1 cellular context compared by ENCODE assay signal in the genomic region with DNA sequence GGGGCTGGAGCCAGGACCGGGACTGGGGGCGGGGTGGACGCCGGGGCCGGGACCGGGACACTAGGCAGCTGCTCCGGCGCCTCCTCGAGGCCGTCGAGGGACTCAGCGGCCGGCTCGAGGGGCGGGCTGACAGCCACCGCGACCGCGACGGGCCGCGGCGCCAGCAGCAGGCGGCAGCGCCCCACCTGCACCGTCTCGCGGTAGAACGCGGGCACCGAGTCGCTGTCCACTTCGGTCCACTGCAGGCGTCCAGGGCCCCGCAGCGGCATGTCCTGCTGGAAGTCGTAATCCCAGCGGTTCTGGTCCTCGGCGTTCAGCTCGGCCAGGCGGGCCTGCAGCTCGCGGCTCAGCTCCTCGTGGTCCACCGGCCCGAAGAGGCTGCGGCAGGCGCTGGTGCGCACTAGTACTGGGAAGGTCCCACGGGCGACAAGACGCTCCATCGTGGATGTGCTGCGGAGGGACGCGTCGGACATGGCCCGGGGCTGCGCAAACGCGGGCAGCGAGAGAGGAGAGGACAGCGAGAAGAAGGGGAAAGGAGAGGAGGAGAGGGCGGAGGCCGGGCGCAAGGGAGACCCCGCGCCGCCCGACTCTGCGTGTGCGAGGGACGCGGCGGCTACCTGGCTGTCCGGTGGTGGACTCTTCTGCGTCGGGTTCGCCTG.
TF ChIP-seq lines count a peak whose summit lies in the region.

No MANE protein-coding gene starts in this region.

TF ChIP-seq in HEK293, 187 proteins besides CTCF, POLR2A, EP300 and RAD21 (continued from another document and continues in another):
- TF ChIP-seq, protein P1, sequence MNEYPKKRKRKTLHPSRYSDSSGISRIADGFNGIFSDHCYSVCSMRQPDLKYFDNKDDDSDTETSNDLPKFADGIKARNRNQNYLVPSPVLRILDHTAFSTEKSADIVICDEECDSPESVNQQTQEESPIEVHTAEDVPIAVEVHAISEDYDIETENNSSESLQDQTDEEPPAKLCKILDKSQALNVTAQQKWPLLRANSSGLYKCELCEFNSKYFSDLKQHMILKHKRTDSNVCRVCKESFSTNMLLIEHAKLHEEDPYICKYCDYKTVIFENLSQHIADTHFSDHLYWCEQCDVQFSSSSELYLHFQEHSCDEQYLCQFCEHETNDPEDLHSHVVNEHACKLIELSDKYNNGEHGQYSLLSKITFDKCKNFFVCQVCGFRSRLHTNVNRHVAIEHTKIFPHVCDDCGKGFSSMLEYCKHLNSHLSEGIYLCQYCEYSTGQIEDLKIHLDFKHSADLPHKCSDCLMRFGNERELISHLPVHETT (tag by site-specific recombination; IDR thresholded peaks at IDR 0.05) = no peak
- TF ChIP-seq ZNF214 (tag by site-specific recombination; IDR thresholded peaks at IDR 0.05; ENCODE audit: borderline replicate concordance) (no peak), ZNF513 (tag by site-specific recombination; IDR thresholded peaks at IDR 0.05) (no peak), REPIN1 (tag by site-specific recombination; IDR thresholded peaks at IDR 0.05; ENCODE audit: low read depth) (no peak), ZNF37A (tag by site-specific recombination; IDR thresholded peaks at IDR 0.05) (no peak), TCF7L2 (IDR thresholded peaks at IDR 0.05; ENCODE audit: borderline replicate concordance, low read depth, low read length) (no peak), BCL6B (tag by site-specific recombination; IDR thresholded peaks at IDR 0.05) (no peak), MZF1 (tag by site-specific recombination; IDR thresholded peaks at IDR 0.05; ENCODE audit: borderline replicate concordance) (no peak), ZNF830 (tag by site-specific recombination; IDR thresholded peaks at IDR 0.05; ENCODE audit: low read depth) (no peak), SP2 (tag by site-specific recombination; IDR thresholded peaks at IDR 0.05) (no peak), ZNF184 (tag by site-specific recombination; IDR thresholded peaks at IDR 0.05) (no peak), ZNF837 (tag by site-specific recombination; IDR thresholded peaks at IDR 0.05) (0 out of 2 replicates have a peak, but pooled peaks have one; percentile 31), ZNF19 (tag by site-specific recombination; IDR thresholded peaks at IDR 0.05; ENCODE audit: low read depth) (no peak), SP7 (tag by site-specific recombination; IDR thresholded peaks at IDR 0.05) (no peak; the same call in 1 of the 2 replicates), ZNF114 (tag by site-specific recombination; IDR thresholded peaks at IDR 0.05) (no peak), ZNF521 (tag by site-specific recombination; IDR thresholded peaks at IDR 0.05) (no peak), ZNF266 (tag by site-specific recombination; IDR thresholded peaks at IDR 0.05; ENCODE audit: low read depth) (no peak), ZNF157 (tag by site-specific recombination; IDR thresholded peaks at IDR 0.05) (no peak), ZNF626 (tag by site-specific recombination; IDR thresholded peaks at IDR 0.05) (no peak), HOXD13 (CRISPR knock-in tag; IDR thresholded peaks at IDR 0.05; ENCODE audit: borderline replicate concordance) (no peak), PATZ1 (tag by site-specific recombination; IDR thresholded peaks at IDR 0.05) (no peak), ZBTB26 (tag by site-specific recombination; optimal IDR thresholded peaks at IDR 0.05) (peak; percentile 72), KLF10 (tag by site-specific recombination; IDR thresholded peaks at IDR 0.05) (no peak), ZNF600 (tag by site-specific recombination; IDR thresholded peaks at IDR 0.05) (peak; percentile 58), ZSCAN4 (tag by site-specific recombination; IDR thresholded peaks at IDR 0.05) (no peak), ZNF221 (tag by site-specific recombination; IDR thresholded peaks at IDR 0.05; ENCODE audit: borderline replicate concordance) (no peak), ZXDB (tag by site-specific recombination; IDR thresholded peaks at IDR 0.05) (peak; percentile 83), ZNF140 (tag by site-specific recombination; IDR thresholded peaks at IDR 0.05) (no peak), ZNF555 (tag by site-specific recombination; conservative IDR thresholded peaks at IDR 0.05) (no peak), ZFP3 (tag by site-specific recombination; IDR thresholded peaks at IDR 0.05; ENCODE audit: low read depth) (no peak), OSR2 (tag by site-specific recombination; IDR thresholded peaks at IDR 0.05) (no peak), ZNF549 (tag by site-specific recombination; IDR thresholded peaks at IDR 0.05) (no peak), ZNF707 (tag by site-specific recombination; IDR thresholded peaks at IDR 0.05) (no peak), ZNF138 (tag by site-specific recombination; IDR thresholded peaks at IDR 0.05; ENCODE audit: borderline replicate concordance) (no peak), ZNF548 (tag by site-specific recombination; IDR thresholded peaks at IDR 0.05) (no peak), ZNF169 (tag by site-specific recombination; IDR thresholded peaks at IDR 0.05) (no peak)
- TF ChIP-seq, protein P2, sequence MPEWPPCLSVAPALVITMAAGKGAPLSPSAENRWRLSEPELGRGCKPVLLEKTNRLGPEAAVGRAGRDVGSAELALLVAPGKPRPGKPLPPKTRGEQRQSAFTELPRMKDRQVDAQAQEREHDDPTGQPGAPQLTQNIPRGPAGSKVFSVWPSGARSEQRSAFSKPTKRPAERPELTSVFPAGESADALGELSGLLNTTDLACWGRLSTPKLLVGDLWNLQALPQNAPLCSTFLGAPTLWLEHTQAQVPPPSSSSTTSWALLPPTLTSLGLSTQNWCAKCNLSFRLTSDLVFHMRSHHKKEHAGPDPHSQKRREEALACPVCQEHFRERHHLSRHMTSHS (tag by site-specific recombination; IDR thresholded peaks at IDR 0.05) = no peak
- TF ChIP-seq, protein P3, sequence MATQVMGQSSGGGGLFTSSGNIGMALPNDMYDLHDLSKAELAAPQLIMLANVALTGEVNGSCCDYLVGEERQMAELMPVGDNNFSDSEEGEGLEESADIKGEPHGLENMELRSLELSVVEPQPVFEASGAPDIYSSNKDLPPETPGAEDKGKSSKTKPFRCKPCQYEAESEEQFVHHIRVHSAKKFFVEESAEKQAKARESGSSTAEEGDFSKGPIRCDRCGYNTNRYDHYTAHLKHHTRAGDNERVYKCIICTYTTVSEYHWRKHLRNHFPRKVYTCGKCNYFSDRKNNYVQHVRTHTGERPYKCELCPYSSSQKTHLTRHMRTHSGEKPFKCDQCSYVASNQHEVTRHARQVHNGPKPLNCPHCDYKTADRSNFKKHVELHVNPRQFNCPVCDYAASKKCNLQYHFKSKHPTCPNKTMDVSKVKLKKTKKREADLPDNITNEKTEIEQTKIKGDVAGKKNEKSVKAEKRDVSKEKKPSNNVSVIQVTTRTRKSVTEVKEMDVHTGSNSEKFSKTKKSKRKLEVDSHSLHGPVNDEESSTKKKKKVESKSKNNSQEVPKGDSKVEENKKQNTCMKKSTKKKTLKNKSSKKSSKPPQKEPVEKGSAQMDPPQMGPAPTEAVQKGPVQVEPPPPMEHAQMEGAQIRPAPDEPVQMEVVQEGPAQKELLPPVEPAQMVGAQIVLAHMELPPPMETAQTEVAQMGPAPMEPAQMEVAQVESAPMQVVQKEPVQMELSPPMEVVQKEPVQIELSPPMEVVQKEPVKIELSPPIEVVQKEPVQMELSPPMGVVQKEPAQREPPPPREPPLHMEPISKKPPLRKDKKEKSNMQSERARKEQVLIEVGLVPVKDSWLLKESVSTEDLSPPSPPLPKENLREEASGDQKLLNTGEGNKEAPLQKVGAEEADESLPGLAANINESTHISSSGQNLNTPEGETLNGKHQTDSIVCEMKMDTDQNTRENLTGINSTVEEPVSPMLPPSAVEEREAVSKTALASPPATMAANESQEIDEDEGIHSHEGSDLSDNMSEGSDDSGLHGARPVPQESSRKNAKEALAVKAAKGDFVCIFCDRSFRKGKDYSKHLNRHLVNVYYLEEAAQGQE (tag by site-specific recombination; IDR thresholded peaks at IDR 0.05) = peak; percentile 60; the same call in 1 of the 2 replicates
- TF ChIP-seq, protein P4, sequence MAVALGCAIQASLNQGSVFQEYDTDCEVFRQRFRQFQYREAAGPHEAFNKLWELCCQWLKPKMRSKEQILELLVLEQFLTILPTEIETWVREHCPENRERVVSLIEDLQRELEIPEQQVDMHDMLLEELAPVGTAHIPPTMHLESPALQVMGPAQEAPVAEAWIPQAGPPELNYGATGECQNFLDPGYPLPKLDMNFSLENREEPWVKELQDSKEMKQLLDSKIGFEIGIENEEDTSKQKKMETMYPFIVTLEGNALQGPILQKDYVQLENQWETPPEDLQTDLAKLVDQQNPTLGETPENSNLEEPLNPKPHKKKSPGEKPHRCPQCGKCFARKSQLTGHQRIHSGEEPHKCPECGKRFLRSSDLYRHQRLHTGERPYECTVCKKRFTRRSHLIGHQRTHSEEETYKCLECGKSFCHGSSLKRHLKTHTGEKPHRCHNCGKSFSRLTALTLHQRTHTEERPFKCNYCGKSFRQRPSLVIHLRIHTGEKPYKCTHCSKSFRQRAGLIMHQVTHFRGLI (tag by site-specific recombination; IDR thresholded peaks at IDR 0.05) = no peak
- TF ChIP-seq, protein P5, sequence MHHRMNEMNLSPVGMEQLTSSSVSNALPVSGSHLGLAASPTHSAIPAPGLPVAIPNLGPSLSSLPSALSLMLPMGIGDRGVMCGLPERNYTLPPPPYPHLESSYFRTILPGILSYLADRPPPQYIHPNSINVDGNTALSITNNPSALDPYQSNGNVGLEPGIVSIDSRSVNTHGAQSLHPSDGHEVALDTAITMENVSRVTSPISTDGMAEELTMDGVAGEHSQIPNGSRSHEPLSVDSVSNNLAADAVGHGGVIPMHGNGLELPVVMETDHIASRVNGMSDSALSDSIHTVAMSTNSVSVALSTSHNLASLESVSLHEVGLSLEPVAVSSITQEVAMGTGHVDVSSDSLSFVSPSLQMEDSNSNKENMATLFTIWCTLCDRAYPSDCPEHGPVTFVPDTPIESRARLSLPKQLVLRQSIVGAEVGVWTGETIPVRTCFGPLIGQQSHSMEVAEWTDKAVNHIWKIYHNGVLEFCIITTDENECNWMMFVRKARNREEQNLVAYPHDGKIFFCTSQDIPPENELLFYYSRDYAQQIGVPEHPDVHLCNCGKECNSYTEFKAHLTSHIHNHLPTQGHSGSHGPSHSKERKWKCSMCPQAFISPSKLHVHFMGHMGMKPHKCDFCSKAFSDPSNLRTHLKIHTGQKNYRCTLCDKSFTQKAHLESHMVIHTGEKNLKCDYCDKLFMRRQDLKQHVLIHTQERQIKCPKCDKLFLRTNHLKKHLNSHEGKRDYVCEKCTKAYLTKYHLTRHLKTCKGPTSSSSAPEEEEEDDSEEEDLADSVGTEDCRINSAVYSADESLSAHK (tag by site-specific recombination; IDR thresholded peaks at IDR 0.05) = no peak
